3 cellular contexts compared by ENCODE assay signal in the genomic region with DNA sequence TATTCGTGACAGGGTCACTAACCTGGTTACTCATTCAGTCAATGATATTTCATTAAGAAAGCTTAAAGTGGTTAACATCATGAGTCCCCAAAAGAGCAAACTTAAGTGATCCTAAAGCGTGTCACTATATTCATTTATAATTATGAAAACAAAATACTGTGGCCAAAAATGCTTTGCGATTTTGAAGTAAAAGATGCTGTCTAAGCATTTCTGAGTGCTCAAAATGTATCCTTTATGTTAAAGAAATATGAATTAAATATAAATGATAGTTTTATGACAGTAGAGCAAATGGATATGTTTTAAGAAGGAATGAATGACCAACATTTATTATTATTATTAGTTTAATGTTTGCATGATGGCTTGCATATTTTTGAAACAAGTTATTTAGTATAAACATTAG.
TF ChIP-seq lines count a peak whose summit lies in the region.

No MANE protein-coding gene starts in this region.

TF ChIP-seq in A549, 52 proteins besides CTCF, POLR2A, EP300 and RAD21:
- TF ChIP-seq CBX2 (IDR thresholded peaks at IDR 0.05; ENCODE audit: borderline replicate concordance, low read depth), result no peak
- peak; percentile 61 for TF ChIP-seq MAFK (IDR thresholded peaks at IDR 0.05; ENCODE audit: partially characterized antibody)

TF ChIP-seq in IMR-90, 13 proteins besides CTCF, POLR2A, EP300 and RAD21:
- TF ChIP-seq MAFK (IDR thresholded peaks at IDR 0.05; ENCODE audit: low read depth, low read length) (peak; percentile 41; the same call in 1 of the 2 replicates), MAZ (IDR thresholded peaks at IDR 0.05; ENCODE audit: borderline replicate concordance, low read depth, low read length) (no peak)

TF ChIP-seq in K562, 482 proteins besides CTCF, POLR2A, EP300 and RAD21:
- no peak for TF ChIP-seq SMARCB1 (IDR thresholded peaks at IDR 0.05; ENCODE audit: insufficient read length, low read depth)
- TF ChIP-seq RBM14 (IDR thresholded peaks at IDR 0.05; ENCODE audit: borderline replicate concordance, insufficient read depth, low read depth, low read length), result no peak
- TF ChIP-seq PTBP1 (IDR thresholded peaks at IDR 0.05; ENCODE audit: low read depth, low read length), result no peak
- TF ChIP-seq ZNF316 (IDR thresholded peaks at IDR 0.05), result peak; percentile 49; the same call in 1 of the 2 replicates
- TF ChIP-seq MAFG (tag; conservative IDR thresholded peaks at IDR 0.05), result peak; percentile 37; the same call in 1 of the 2 replicates
